Comparison of ENCODE assay signal across 32 cellular contexts in the genomic region with DNA sequence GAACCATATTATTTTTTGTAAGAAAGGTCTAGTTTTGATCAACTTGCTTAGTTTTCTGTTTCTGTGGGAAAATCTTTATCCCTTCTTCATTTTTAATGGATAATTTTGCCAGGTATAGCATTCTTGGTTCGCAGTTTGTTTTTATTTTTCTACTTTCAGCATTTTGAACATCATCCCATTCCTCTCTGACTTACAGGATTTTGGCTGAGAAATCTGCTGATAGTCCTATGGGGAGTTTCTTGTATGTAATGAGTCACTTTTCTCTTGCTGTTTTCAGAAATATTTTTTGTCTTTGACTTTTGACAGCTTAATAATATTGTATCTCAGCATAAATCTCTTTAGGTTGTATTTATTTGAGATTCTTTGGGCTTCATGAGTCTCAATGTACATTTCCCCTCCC.
"Had no signal": no experiment of that assay in that cellular context is flagged by ENCODE, and none has a peak within 500 bp of the region (broad histone marks: within the 10 kb centered on the region; RNA-seq: fewer than 3 reads in every experiment).

No MANE protein-coding gene starts in this region.

- H3K36me3 ChIP-seq: adrenal gland, ascending aorta, brain microvascular endothelial cell, breast epithelium, cardiac muscle cell had no signal

- ATAC-seq: activated naive CD4-positive, alpha-beta T cell treated with anti-CD3 and anti-CD28 coated beads, Interleukin-2, amount 50 U/mL, for 72 hours; activated naive CD8-positive, alpha-beta T cell treated with anti-CD3 and anti-CD28 coated beads, Interleukin-2, amount 50 U/mL, for 24 hours; activated T-cell treated with anti-CD3 and anti-CD28 coated beads, Interleukin-2, amount 50 U/mL, for 4 hours; activated T-cell treated with anti-CD3 and anti-CD28 coated beads, Interleukin-2, amount 50 U/mL, for 72 hours; activated T-helper 17 cell treated with anti-CD3 and anti-CD28 coated beads, Interleukin-2, amount 50 U/mL, for 72 hours; body of pancreas had no signal

- H3K27ac ChIP-seq: adrenal gland, ascending aorta, body of pancreas, brain microvascular endothelial cell, breast epithelium, cardiac muscle cell had no signal

- H3K9me3 ChIP-seq: adrenal gland had no signal

- H3K4me3 ChIP-seq: adrenal gland, ascending aorta, body of pancreas, breast epithelium, cardiac muscle cell had no signal

- H3K27me3 ChIP-seq: adrenal gland, ascending aorta, body of pancreas, brain microvascular endothelial cell, breast epithelium, cardiac muscle cell had no signal

- H3K4me1 ChIP-seq: adrenal gland, ascending aorta, body of pancreas, breast epithelium had no signal

- DNase-seq: activated effector memory CD4-positive, alpha-beta T cell treated with anti-CD3 and anti-CD28 coated beads, Interleukin-2, amount 50 U/mL, for 16 hours; activated effector memory CD4-positive, alpha-beta T cell treated with Interleukin-2 at 50 U/mL for 16 hours; activated gamma-delta T cell; activated gamma-delta T cell treated with Interleukin-2 at 50 U/mL for 16 hours; activated naive CD4-positive, alpha-beta T cell; activated naive CD4-positive, alpha-beta T cell treated with anti-CD3 and anti-CD28 coated beads for 36 hours; activated naive CD4-positive, alpha-beta T cell treated with anti-CD3 and anti-CD28 coated beads, Interleukin-2, amount 10 ng/mL, durations not matched to agents 7 days and 5 days; activated naive CD4-positive, alpha-beta T cell treated with anti-CD3 and anti-CD28 coated beads, Interleukin-2, amount 50 U/mL, for 16 hours; activated naive CD4-positive, alpha-beta T cell treated with Interleukin-2 at 50 U/mL for 16 hours; activated naive CD8-positive, alpha-beta T cell treated with anti-CD3 and anti-CD28 coated beads for 36 hours; activated naive CD8-positive, alpha-beta T cell treated with anti-CD3 and anti-CD28 coated beads, Interleukin-2, amount 10 ng/mL, durations not matched to agents 7 days and 5 days; activated naive CD8-positive, alpha-beta T cell treated with anti-CD3 and anti-CD28 coated beads, Interleukin-2, amount 50 U/mL, for 24 hours; activated T-cell treated with anti-CD3 and anti-CD28 coated beads, Interleukin-2, amount 50 U/mL, for 1 hour; activated T-cell treated with anti-CD3 and anti-CD28 coated beads, Interleukin-2, amount 50 U/mL, for 24 hours; activated T-cell treated with anti-CD3 and anti-CD28 coated beads, Interleukin-2, amount 50 U/mL, for 4 hours; activated T-cell treated with anti-CD3 and anti-CD28 coated beads, Interleukin-2, amount 50 U/mL, for 48 hours; activated T-cell treated with anti-CD3 and anti-CD28 coated beads, Interleukin-2, amount 50 U/mL, for 72 hours; adrenal gland; amniotic stem cell; amygdala; anterior cingulate cortex; aorta; body of pancreas; brain microvascular endothelial cell; caudate nucleus; central memory CD4-positive, alpha-beta T cell; cerebellar nuclear complex had no signal
